In the genomic region with DNA sequence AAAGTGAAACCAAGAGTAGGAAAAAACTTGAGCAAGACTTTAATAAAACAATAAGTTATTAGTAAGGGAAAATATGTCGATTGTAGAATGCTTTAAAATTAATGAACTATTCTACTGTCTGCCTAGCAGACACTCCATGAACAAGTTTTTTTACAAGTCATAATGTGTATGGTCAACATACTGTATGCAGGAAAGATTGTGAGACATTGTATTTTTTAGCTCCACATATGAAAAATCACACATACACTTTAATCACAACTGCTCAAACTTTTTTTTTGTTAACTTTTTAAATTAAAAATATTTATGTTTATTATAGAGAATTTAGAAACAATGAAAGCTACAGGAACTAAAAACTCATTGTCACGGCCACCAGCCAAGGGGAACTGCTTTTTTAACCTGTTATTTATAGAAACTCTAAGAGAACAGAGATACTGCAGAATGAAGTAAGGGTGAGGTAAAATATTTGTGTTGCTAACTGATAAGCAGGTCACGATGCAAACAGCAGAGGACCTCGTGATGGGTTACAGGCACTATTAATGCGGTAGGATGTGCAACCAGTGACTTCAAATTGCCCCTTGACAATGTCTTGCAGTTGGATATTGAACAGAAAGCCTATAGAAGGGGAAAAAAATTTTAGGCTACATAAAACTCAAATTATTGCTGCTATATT, we compare ENCODE assay signal across 18 cellular contexts. TPM values are rescaled to one million over a fixed set of nuclear protein-coding genes. Genes with fewer than 3 reads are reported as not detected.
"Had no signal": no experiment of that assay in that cellular context is flagged by ENCODE, and none has a peak within 500 bp of the region (broad histone marks: within the 10 kb centered on the region; RNA-seq: fewer than 3 reads in every experiment).

No MANE protein-coding gene starts in this region.

- H3K27ac ChIP-seq: brain microvascular endothelial cell, parathyroid adenoma, tibial nerve had no signal

- H3K27me3 ChIP-seq: brain microvascular endothelial cell, tibial nerve had no signal

- H3K4me3 ChIP-seq: mucosa of descending colon, tibial nerve had no signal

- H3K4me1 ChIP-seq: parathyroid adenoma, tibial nerve had no signal

- H3K36me3 ChIP-seq: tibial nerve had no signal

- DNase-seq: activated CD4-positive, alpha-beta T cell treated with anti-CD3 and anti-CD28 coated beads, Interleukin-2, amount 50 U/mL, for 1 hour; activated CD8-positive, alpha-beta memory T cell treated with anti-CD3 and anti-CD28 coated beads for 24 hours; activated naive CD4-positive, alpha-beta T cell; activated naive CD8-positive, alpha-beta T cell treated with anti-CD3 and anti-CD28 coated beads, Interleukin-2, amount 10 ng/mL, durations not matched to agents 7 days and 5 days; activated T-cell treated with anti-CD3 and anti-CD28 coated beads for 4 hours; anterior cingulate cortex; brain microvascular endothelial cell; cerebellar nuclear complex; dermis blood vessel endothelial cell; effector memory CD8-positive, alpha-beta T cell; head of caudate nucleus; mammary epithelial cell; mucosa of descending colon; naive thymus-derived CD8-positive, alpha-beta T cell; stimulated activated naive B cell treated with anti-CD40 and anti-IgM and Interleukin-4, amounts not matched to agents 10 μg/mL and 1 μg/mL and 100 μg/mL, for 72 hours; T-helper 17 cell had no signal

- ATAC-seq: effector memory CD8-positive, alpha-beta T cell; mucosa of descending colon; naive thymus-derived CD8-positive, alpha-beta T cell; stimulated activated naive B cell treated with anti-CD40 and anti-IgM and Interleukin-4, amounts not matched to agents 10 μg/mL and 1 μg/mL and 100 μg/mL, for 72 hours; T-helper 17 cell had no signal

RNA-seq across cellular contexts. Expression of a gene that starts 53.0 kb away (rescaled TPM):
- total RNA-seq: activated naive CD8-positive, alpha-beta T cell treated with anti-CD3 and anti-CD28 coated beads, Interleukin-2, amount 10 ng/mL, durations not matched to agents 7 days and 5 days; naive thymus-derived CD8-positive, alpha-beta T cell; T-helper 17 cell had no signal
- polyA plus RNA-seq: naive thymus-derived CD8-positive, alpha-beta T cell had no signal
